1 cellular context compared by ENCODE assay signal in the genomic region with DNA sequence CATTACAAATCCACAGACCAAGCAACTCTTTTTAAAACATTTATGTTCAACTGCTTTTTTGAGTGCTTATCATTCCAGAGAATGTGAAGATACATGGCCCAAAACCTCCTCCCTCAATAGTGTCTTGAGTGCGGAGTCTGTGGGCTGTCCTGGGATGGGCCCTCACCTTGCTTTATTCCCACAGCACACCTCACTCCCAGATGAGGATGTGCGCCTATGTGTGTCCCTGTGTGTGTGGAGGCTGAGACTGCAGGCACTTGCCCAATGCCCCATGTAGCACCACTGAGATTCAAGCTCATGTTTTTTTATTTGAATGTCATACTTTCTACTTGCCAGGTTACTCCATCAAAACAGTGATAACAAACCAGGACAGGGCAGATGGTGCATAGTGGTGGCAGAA.
TF ChIP-seq lines count a peak whose summit lies in the region.

No MANE protein-coding gene starts in this region.

TF ChIP-seq in GM23338, 12 proteins besides CTCF, POLR2A, EP300 and RAD21 (continued from another document):
- TF ChIP-seq, protein P1, sequence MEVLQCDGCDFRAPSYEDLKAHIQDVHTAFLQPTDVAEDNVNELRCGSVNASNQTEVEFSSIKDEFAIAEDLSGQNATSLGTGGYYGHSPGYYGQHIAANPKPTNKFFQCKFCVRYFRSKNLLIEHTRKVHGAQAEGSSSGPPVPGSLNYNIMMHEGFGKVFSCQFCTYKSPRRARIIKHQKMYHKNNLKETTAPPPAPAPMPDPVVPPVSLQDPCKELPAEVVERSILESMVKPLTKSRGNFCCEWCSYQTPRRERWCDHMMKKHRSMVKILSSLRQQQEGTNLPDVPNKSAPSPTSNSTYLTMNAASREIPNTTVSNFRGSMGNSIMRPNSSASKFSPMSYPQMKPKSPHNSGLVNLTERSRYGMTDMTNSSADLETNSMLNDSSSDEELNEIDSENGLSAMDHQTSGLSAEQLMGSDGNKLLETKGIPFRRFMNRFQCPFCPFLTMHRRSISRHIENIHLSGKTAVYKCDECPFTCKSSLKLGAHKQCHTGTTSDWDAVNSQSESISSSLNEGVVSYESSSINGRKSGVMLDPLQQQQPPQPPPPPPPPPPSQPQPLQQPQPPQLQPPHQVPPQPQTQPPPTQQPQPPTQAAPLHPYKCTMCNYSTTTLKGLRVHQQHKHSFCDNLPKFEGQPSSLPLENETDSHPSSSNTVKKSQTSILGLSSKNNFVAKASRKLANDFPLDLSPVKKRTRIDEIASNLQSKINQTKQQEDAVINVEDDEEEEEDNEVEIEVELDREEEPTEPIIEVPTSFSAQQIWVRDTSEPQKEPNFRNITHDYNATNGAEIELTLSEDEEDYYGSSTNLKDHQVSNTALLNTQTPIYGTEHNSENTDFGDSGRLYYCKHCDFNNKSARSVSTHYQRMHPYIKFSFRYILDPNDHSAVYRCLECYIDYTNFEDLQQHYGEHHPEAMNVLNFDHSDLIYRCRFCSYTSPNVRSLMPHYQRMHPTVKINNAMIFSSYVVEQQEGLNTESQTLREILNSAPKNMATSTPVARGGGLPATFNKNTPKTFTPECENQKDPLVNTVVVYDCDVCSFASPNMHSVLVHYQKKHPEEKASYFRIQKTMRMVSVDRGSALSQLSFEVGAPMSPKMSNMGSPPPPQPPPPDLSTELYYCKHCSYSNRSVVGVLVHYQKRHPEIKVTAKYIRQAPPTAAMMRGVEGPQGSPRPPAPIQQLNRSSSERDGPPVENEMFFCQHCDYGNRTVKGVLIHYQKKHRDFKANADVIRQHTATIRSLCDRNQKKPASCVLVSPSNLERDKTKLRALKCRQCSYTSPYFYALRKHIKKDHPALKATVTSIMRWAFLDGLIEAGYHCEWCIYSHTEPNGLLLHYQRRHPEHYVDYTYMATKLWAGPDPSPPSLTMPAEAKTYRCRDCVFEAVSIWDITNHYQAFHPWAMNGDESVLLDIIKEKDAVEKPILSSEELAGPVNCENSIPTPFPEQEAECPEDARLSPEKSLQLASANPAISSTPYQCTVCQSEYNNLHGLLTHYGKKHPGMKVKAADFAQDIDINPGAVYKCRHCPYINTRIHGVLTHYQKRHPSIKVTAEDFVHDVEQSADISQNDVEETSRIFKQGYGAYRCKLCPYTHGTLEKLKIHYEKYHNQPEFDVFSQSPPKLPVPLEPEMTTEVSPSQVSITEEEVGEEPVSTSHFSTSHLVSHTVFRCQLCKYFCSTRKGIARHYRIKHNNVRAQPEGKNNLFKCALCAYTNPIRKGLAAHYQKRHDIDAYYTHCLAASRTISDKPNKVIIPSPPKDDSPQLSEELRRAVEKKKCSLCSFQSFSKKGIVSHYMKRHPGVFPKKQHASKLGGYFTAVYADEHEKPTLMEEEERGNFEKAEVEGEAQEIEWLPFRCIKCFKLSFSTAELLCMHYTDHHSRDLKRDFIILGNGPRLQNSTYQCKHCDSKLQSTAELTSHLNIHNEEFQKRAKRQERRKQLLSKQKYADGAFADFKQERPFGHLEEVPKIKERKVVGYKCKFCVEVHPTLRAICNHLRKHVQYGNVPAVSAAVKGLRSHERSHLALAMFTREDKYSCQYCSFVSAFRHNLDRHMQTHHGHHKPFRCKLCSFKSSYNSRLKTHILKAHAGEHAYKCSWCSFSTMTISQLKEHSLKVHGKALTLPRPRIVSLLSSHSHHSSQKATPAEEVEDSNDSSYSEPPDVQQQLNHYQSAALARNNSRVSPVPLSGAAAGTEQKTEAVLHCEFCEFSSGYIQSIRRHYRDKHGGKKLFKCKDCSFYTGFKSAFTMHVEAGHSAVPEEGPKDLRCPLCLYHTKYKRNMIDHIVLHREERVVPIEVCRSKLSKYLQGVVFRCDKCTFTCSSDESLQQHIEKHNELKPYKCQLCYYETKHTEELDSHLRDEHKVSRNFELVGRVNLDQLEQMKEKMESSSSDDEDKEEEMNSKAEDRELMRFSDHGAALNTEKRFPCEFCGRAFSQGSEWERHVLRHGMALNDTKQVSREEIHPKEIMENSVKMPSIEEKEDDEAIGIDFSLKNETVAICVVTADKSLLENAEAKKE (CRISPR knock-in tag; IDR thresholded peaks at IDR 0.05), result no peak
- TF ChIP-seq CREB1 (CRISPR knock-in tag; IDR thresholded peaks at IDR 0.05; ENCODE audit: low read depth) (no peak), ZNF331 (CRISPR knock-in tag; IDR thresholded peaks at IDR 0.05; ENCODE audit: low read depth) (no peak), EZH2 (IDR thresholded peaks at IDR 0.05; ENCODE audit: low read depth, unreplicated experiment) (no peak), NANOG (IDR thresholded peaks at IDR 0.05; ENCODE audit: borderline replicate concordance) (no peak), JUNB (IDR thresholded peaks at IDR 0.05; ENCODE audit: unreplicated experiment) (no peak), EZH2phosphoT487 (IDR thresholded peaks at IDR 0.05; ENCODE audit: unreplicated experiment) (no peak)
- TF ChIP-seq, protein P2, sequence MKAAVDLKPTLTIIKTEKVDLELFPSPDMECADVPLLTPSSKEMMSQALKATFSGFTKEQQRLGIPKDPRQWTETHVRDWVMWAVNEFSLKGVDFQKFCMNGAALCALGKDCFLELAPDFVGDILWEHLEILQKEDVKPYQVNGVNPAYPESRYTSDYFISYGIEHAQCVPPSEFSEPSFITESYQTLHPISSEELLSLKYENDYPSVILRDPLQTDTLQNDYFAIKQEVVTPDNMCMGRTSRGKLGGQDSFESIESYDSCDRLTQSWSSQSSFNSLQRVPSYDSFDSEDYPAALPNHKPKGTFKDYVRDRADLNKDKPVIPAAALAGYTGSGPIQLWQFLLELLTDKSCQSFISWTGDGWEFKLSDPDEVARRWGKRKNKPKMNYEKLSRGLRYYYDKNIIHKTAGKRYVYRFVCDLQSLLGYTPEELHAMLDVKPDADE (IDR thresholded peaks at IDR 0.05), result no peak
- TF ChIP-seq, protein P3, sequence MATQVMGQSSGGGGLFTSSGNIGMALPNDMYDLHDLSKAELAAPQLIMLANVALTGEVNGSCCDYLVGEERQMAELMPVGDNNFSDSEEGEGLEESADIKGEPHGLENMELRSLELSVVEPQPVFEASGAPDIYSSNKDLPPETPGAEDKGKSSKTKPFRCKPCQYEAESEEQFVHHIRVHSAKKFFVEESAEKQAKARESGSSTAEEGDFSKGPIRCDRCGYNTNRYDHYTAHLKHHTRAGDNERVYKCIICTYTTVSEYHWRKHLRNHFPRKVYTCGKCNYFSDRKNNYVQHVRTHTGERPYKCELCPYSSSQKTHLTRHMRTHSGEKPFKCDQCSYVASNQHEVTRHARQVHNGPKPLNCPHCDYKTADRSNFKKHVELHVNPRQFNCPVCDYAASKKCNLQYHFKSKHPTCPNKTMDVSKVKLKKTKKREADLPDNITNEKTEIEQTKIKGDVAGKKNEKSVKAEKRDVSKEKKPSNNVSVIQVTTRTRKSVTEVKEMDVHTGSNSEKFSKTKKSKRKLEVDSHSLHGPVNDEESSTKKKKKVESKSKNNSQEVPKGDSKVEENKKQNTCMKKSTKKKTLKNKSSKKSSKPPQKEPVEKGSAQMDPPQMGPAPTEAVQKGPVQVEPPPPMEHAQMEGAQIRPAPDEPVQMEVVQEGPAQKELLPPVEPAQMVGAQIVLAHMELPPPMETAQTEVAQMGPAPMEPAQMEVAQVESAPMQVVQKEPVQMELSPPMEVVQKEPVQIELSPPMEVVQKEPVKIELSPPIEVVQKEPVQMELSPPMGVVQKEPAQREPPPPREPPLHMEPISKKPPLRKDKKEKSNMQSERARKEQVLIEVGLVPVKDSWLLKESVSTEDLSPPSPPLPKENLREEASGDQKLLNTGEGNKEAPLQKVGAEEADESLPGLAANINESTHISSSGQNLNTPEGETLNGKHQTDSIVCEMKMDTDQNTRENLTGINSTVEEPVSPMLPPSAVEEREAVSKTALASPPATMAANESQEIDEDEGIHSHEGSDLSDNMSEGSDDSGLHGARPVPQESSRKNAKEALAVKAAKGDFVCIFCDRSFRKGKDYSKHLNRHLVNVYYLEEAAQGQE (IDR thresholded peaks at IDR 0.05; ENCODE audit: unreplicated experiment), result no peak
